In the genomic region with DNA sequence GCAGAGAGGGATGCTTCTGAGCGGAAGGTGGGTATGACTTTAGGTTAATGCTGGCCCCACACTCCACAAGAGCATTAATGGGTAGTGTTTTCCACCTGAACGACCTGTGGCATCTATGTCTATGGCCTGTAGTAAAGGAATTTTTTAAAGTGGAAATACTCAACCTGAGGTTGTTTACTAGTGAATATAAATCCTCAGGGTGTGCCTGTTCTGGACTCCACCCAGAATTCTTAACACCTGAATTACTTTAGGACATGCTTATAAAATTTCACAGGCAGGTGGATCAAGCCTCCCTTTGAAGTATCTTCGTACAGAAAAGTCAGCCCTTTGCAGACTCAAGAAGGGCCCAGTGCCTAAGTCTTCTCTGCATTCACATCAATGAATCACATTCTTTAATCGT, we compare ENCODE assay signal across 17 cellular contexts.
DNase-seq lines count a peak whose midpoint lies in the region; ATAC-seq and TF ChIP-seq lines count a peak whose summit lies in the region.
"Had no signal": no experiment of that assay in that cellular context is flagged by ENCODE, and none has a peak within 500 bp of the region (broad histone marks: within the 10 kb centered on the region; RNA-seq: fewer than 3 reads in every experiment).

No MANE protein-coding gene starts in this region.

- H3K4me3 ChIP-seq in PC-3 (ENCODE audit: low read length) (no peak overlapping the region), colonic mucosa (peak overlapping the region; percentile 12), mucosa of rectum (ENCODE audit: low read length in 2 of 2) (peak overlapping the region; percentile 45 to 51), upper lobe of right lung (no peak overlapping the region)
- H3K4me3 ChIP-seq: BLaER1 treated with 17β-estradiol and CSF1 and Interleukin-3, amounts not matched to agents 10 nM and 100 nM had no signal

- H3K36me3 ChIP-seq in PC-3 (ENCODE audit: low read depth, low read length), result no peaks in the 10 kb centered on the region
- no peaks in the 10 kb centered on the region for H3K36me3 ChIP-seq in colonic mucosa
- peaks cover 3 to 19% of the 10 kb centered on the region in 2 donors for H3K36me3 ChIP-seq in mucosa of rectum (ENCODE audit: control insufficient read depth in 2 of 2, insufficient read depth in 2 of 2, low read length in 2 of 2)
- H3K36me3 ChIP-seq in upper lobe of right lung, result peaks cover 19% of the 10 kb centered on the region

- CTCF ChIA-PET in PC-3 (lab: Charles Lee), result no interaction called here

- no peaks in the 10 kb centered on the region for H3K9me2 ChIP-seq in PC-3 (replicated peaks; ENCODE audit: low read length)

- no peaks in the 10 kb centered on the region for H3F3A ChIP-seq in PC-3 (ENCODE audit: low read length, unreplicated experiment)

- BruUV-seq in PC-3 (replicated peaks; lab: Mats Ljungman, UMichigan), result TSS peak; percentile 24

- ATAC-seq in PC-3, result peak; percentile 72
- peak; percentile 59 for ATAC-seq in upper lobe of right lung

- DNase-seq in PC-3, result peak; percentile 6
- peak; percentile 60 for DNase-seq in colonic mucosa
- DNase-seq in upper lobe of right lung, result no peak
- no peak for DNase-seq in HuH-7 (ENCODE audit: low spot score)
- no peak for DNase-seq in activated effector memory CD4-positive, alpha-beta T cell treated with Interleukin-2 at 50 U/mL for 16 hours
- DNase-seq in iPS-NIHi7 (ENCODE audit: extremely low spot score), result no peak
- DNase-seq: CD8-positive, alpha-beta memory T cell; DMS53; NCI-H1417; NCI-H187; NCI-H2107; NCI-H510A; NCI-H774; Right ventricle myocardium superior had no signal

- H3K4me2 ChIP-seq in PC-3 (ENCODE audit: low read length), result no peak overlapping the region
- H3K4me2 ChIP-seq: BLaER1 treated with 17β-estradiol and CSF1 and Interleukin-3, amounts not matched to agents 10 nM and 100 nM; KMS-11 had no signal

- H2AFZ ChIP-seq in PC-3 (ENCODE audit: low read length), result no peak overlapping the region; the same call in 1 of the 2 replicates

- H3K27ac ChIP-seq in PC-3 (ENCODE audit: low read length), result no peak overlapping the region
- H3K27ac ChIP-seq in colonic mucosa, result peak overlapping the region; percentile 77
- H3K27ac ChIP-seq in mucosa of rectum (ENCODE audit: low read depth in 2 of 2, low read length in 2 of 2), result peak overlapping the region; percentile 72
- no peak overlapping the region for H3K27ac ChIP-seq in upper lobe of right lung
- H3K27ac ChIP-seq: BLaER1 treated with 17β-estradiol and CSF1 and Interleukin-3, amounts not matched to agents 10 nM and 100 nM; KMS-11 had no signal

- H3K4me1 ChIP-seq in PC-3 (ENCODE audit: insufficient read depth, low read length), result peaks cover 2% of the 10 kb centered on the region; the same call in 1 of the 2 replicates
- H3K4me1 ChIP-seq in colonic mucosa, result peaks cover 8% of the 10 kb centered on the region
- H3K4me1 ChIP-seq in mucosa of rectum (ENCODE audit: control insufficient read depth in 2 of 2, insufficient read depth in 2 of 2, low read length in 2 of 2), result peaks cover 11 to 22% of the 10 kb centered on the region in 2 donors
- H3K4me1 ChIP-seq in upper lobe of right lung, result no peaks in the 10 kb centered on the region
- H3K4me1 ChIP-seq: BLaER1 treated with 17β-estradiol and CSF1 and Interleukin-3, amounts not matched to agents 10 nM and 100 nM had no signal

- POLR2A ChIA-PET in PC-3 (lab: Charles Lee; ENCODE audit: unreplicated experiment), result no interaction called here

- H3K27me3 ChIP-seq in PC-3 (ENCODE audit: low read length) (no peaks in the 10 kb centered on the region), colonic mucosa (no peaks in the 10 kb centered on the region), mucosa of rectum (ENCODE audit: control insufficient read depth in 2 of 2, insufficient read depth in 2 of 2, low read length in 2 of 2) (no peaks in the 10 kb centered on the region), upper lobe of right lung (no peaks in the 10 kb centered on the region)
- H3K27me3 ChIP-seq: BLaER1 treated with 17β-estradiol and CSF1 and Interleukin-3, amounts not matched to agents 10 nM and 100 nM had no signal

- no peak for TF ChIP-seq CTCF in PC-3 (conservative IDR thresholded peaks at IDR 0.05; ENCODE audit: low read depth, low read length)
- no peak for TF ChIP-seq CTCF in colonic mucosa (IDR thresholded peaks at IDR 0.05)
- TF ChIP-seq CTCF in upper lobe of right lung (IDR thresholded peaks at IDR 0.05), result no peak

- intact Hi-C loops in PC-3 (cut with micrococcal nuclease) (no loop called here), colonic mucosa (cut with DNase I) (no loop called here), upper lobe of right lung (cut with DNase I) (no loop called here)

- no peak overlapping the region for H3K9ac ChIP-seq in PC-3 (ENCODE audit: low read length)
- peak overlapping the region in 1 of 2 donors; percentile 77 for H3K9ac ChIP-seq in colonic mucosa (ENCODE audit: low read depth in 2 of 2, low read length in 2 of 2)
- H3K9ac ChIP-seq in mucosa of rectum (ENCODE audit: low read depth in 1 of 2, low read length in 2 of 2), result peak overlapping the region in 1 of 2 donors; percentile 34
- H3K9ac ChIP-seq: BLaER1 treated with 17β-estradiol and CSF1 and Interleukin-3, amounts not matched to agents 10 nM and 100 nM; KMS-11 had no signal

- no peaks in the 10 kb centered on the region for H3K79me2 ChIP-seq in PC-3 (ENCODE audit: low read length)

- H4K20me1 ChIP-seq in PC-3 (ENCODE audit: low read length), result no peaks in the 10 kb centered on the region
- H4K20me1 ChIP-seq: BLaER1 treated with 17β-estradiol and CSF1 and Interleukin-3, amounts not matched to agents 10 nM and 100 nM had no signal

- H3K9me3 ChIP-seq in PC-3 (ENCODE audit: low read length) (no peaks in the 10 kb centered on the region), colonic mucosa (no peaks in the 10 kb centered on the region), mucosa of rectum (ENCODE audit: control insufficient read depth in 2 of 2, low read length in 2 of 2) (no peaks in the 10 kb centered on the region), upper lobe of right lung (no peaks in the 10 kb centered on the region)
- H3K9me3 ChIP-seq: BLaER1 treated with 17β-estradiol and CSF1 and Interleukin-3, amounts not matched to agents 10 nM and 100 nM had no signal

Comparison
In these comparisons a context has a peak if more than half of its experiments do, and no peak if none do; other contexts are left out.
1. DNase-seq: peak in PC-3 (single experiment) and colonic mucosa (single experiment); none in upper lobe of right lung (single experiment), HuH-7 (single experiment), activated effector memory CD4-positive, alpha-beta T cell treated with Interleukin-2 at 50 U/mL for 16 hours (single experiment) and iPS-NIHi7 (single experiment).
2. H3K27ac ChIP-seq: peak in colonic mucosa (single experiment) and mucosa of rectum (2 of 2); none in PC-3 (single experiment) and upper lobe of right lung (single experiment).
3. H3K4me3 ChIP-seq: peak in colonic mucosa (single experiment) and mucosa of rectum (2 of 2); none in PC-3 (single experiment) and upper lobe of right lung (single experiment).